In genomic region chr4:80078361-80079092, GRCh38 we compare ENCODE assay signal across 1 cellular context.
TF ChIP-seq lines count a peak whose summit lies in the region.

No MANE protein-coding gene starts in this region.

TF ChIP-seq in SK-N-SH treated with all-trans-retinoic acid at 6 μM for 48 hours, 23 proteins besides CTCF, POLR2A, EP300 and RAD21 (continued from another document):
- TF ChIP-seq TSHZ2 (CRISPR knock-in tag; IDR thresholded peaks at IDR 0.05) (no peak), CREB5 (CRISPR knock-in tag; IDR thresholded peaks at IDR 0.05; ENCODE audit: low read depth) (no peak), ARNTL (CRISPR knock-in tag; IDR thresholded peaks at IDR 0.05; ENCODE audit: borderline replicate concordance, low read depth) (no peak)
